ENCODE assay signal across 8 cellular contexts in the genomic region with DNA sequence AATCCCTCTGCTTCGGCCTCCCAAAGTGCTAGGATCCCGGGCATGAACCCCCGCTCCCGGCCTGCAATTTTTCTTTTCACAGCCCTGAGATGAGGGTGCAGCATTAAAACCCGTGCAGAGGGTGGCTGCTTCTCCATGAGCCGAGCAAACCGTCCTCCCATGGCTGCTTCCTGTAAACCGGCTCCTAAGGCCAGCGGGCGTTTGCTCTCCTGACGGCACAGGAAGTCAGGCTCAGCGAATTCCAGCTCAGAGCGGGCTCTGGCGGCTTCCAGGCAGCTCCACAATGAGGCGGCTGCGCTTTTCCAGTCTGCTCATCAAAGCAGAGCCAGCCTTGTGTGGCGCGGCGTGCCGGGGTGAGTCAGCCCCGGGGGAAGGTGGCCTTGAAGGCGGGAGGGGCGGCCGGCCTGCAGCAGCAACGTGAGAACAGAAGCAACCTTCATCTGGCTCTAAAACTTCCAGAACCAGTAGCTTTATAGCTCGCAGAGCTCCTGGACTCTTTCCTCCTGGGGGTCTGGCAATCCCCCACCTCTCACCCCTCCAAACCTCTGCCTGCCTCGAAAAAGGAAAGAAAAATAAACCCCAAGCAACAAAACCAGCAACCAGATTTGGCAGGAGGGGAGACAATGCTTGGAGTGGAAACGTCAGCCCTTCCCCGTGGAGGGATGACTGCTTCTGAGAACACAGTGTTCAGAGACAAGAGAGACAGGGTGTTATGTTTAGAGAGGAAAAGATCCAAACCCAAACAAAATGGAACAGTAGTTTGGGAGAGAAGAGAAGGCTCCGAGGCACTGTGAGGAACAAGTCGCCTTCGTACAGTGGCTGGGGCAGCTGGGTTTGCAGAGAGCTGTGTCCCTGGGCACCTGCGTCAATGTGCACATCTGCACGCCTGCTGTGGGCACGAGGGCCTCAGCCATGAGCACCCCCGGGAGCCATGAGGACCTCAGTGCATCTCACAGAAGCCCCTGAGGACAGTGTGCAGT.
A peak's percentile ranks its signal among the peaks of the same experiment; 100 is the strongest.
DNase-seq lines count a peak whose midpoint lies in the region; ATAC-seq, FAIRE-seq and TF ChIP-seq lines count a peak whose summit lies in the region.

No MANE protein-coding gene starts in this region.

- H3K9me3 ChIP-seq in left lung, result no peaks in the 10 kb centered on the region

- no peaks in the 10 kb centered on the region for H3K36me3 ChIP-seq in left lung

- DNase-seq in GM19239 (ENCODE audit: insufficient read length, low spot score), result peak; percentile 52
- DNase-seq in NCI-H345 treated with DMSO at 0.1 percent for 48 hours (lab: John Stamatoyannopoulos, UW; ENCODE audit: unreplicated experiment), result peak; percentile 46
- peak; percentile 38 to 59 for DNase-seq in activated CD4-positive, alpha-beta T cell treated with anti-CD3 and anti-CD28 coated beads, Interleukin-2, amount 50 U/mL, for 24 hours (ENCODE audit: low read depth in 1 of 2, low spot score in 1 of 2)
- DNase-seq in dedifferentiated amniotic fluid mesenchymal stem cell (ENCODE audit: extremely low spot score), result peak; percentile 94
- DNase-seq in left lung, result peak; percentile 94 to 97
- DNase-seq in stimulated activated CD4-positive, alpha-beta T cell treated with anti-CD3 and anti-CD28 coated beads, Interleukin-1b, Interleukin-23, amount 100 ng/mL, for 48 hours, result peak; percentile 66

- H3K4me3 ChIP-seq in left lung, result no peak overlapping the region

- peak overlapping the region; percentile 94 for H3K27ac ChIP-seq in 22Rv1
- peak overlapping the region; percentile 83 to 88 for H3K27ac ChIP-seq in left lung

- TF ChIP-seq CTCF in 22Rv1 (IDR thresholded peaks at IDR 0.05), result peak; percentile 25; the same call in 1 of the 2 replicates
- TF ChIP-seq CTCF in left lung (IDR thresholded peaks at IDR 0.05), result no peak

- FAIRE-seq in GM19239 (lab: Jason Lieb, UNC), result peak; percentile 86

- intact Hi-C loops in left lung (cut with DNase I), result no loop called here

- H3K4me1 ChIP-seq in left lung, result peaks cover 39 to 83% of the 10 kb centered on the region in 2 donors

- no peaks in the 10 kb centered on the region for H3K27me3 ChIP-seq in left lung

- ATAC-seq in left lung, result peak; percentile 83
- no peak for ATAC-seq in HG02852 (IDR thresholded peaks at IDR 0.05; ENCODE audit: unreplicated experiment)
